In genomic region chr13:49625392-49626137, GRCh38 we compare ENCODE assay signal across 13 cellular contexts. TPM values are rescaled to one million over a fixed set of nuclear protein-coding genes. Genes with fewer than 3 reads are reported as not detected.
DNase-seq lines count a peak whose midpoint lies in the region; TF ChIP-seq lines count a peak whose summit lies in the region.
"Had no signal": no experiment of that assay in that cellular context is flagged by ENCODE, and none has a peak within 500 bp of the region (broad histone marks: within the 10 kb centered on the region; RNA-seq: fewer than 3 reads in every experiment).

No MANE protein-coding gene starts in this region.

- no peaks in the 10 kb centered on the region for H3F3A ChIP-seq in neural progenitor cell (ENCODE audit: low read depth)

- H3K27ac ChIP-seq in BLaER1 (peak overlapping the region; percentile 35; the same call in 1 of the 2 replicates), Peyer's patch (peak overlapping the region in 3 of 4 donors; percentile 34 to 73 (median 51)), neural progenitor cell (no peak overlapping the region)
- H3K27ac ChIP-seq: esophagus muscularis mucosa, RWPE1 had no signal

- H3K4me2 ChIP-seq in BLaER1 = no peak overlapping the region
- no peak overlapping the region for H3K4me2 ChIP-seq in neural progenitor cell

- H3K4me3 Mint-ChIP-seq in neural progenitor cell = no peak overlapping the region

- H3K79me2 ChIP-seq in neural progenitor cell (ENCODE audit: low read depth) = no peaks in the 10 kb centered on the region

- no peaks in the 10 kb centered on the region for H3K36me3 Mint-ChIP-seq in neural progenitor cell

- peaks cover 9% of the 10 kb centered on the region for H3K27me3 Mint-ChIP-seq in neural progenitor cell (ENCODE audit: insufficient read depth, low read depth)

- H3K27ac Mint-ChIP-seq in neural progenitor cell = peak overlapping the region; percentile 48

- intact Hi-C loops in cardiac septum (cut with DNase I) = no loop called here

- H3K9me3 ChIP-seq in BLaER1 (peaks cover 9% of the 10 kb centered on the region), Peyer's patch (no peaks in the 10 kb centered on the region), neural progenitor cell (ENCODE audit: low read depth) (no peaks in the 10 kb centered on the region)
- H3K9me3 ChIP-seq: esophagus muscularis mucosa had no signal

- H3K9me3 Mint-ChIP-seq in neural progenitor cell = no peaks in the 10 kb centered on the region

- no peak for TF ChIP-seq POLR2A in Peyer's patch (IDR thresholded peaks at IDR 0.05)

- DNase-seq in Peyer's patch (peak in 2 of 3 donors; percentile 83 to 90), cardiac septum (ENCODE audit: low spot score) (peak; percentile 78), neural progenitor cell (ENCODE audit: low spot score) (no peak), GM13977 (ENCODE audit: low spot score) (no peak), NCI-H446 (lab: John Stamatoyannopoulos, UW) (no peak), NCI-H524 (lab: John Stamatoyannopoulos, UW) (no peak)
- no peak for DNase-seq in activated naive CD4-positive, alpha-beta T cell (lab: John Stamatoyannopoulos, UW)
- DNase-seq: activated T-cell treated with anti-CD3 and anti-CD28 coated beads for 4 hours, islet precursor cell, NCI-H187 treated with DMSO at 0.1 percent for 48 hours had no signal

- peaks cover 27% of the 10 kb centered on the region for H3K4me1 ChIP-seq in BLaER1
- H3K4me1 ChIP-seq in Peyer's patch = no peaks in the 10 kb centered on the region
- peaks cover 5% of the 10 kb centered on the region for H3K4me1 ChIP-seq in neural progenitor cell

- H4K20me1 ChIP-seq in BLaER1 (no peaks in the 10 kb centered on the region), neural progenitor cell (ENCODE audit: low read depth) (no peaks in the 10 kb centered on the region)

- no peak overlapping the region for H2AFZ ChIP-seq in neural progenitor cell (replicated peaks)

- H3K27me3 ChIP-seq in BLaER1 (no peaks in the 10 kb centered on the region), Peyer's patch (no peaks in the 10 kb centered on the region), neural progenitor cell (no peaks in the 10 kb centered on the region)
- H3K27me3 ChIP-seq: esophagus muscularis mucosa had no signal

- H3K4me1 Mint-ChIP-seq in neural progenitor cell = peaks cover 13% of the 10 kb centered on the region

- H3K36me3 ChIP-seq in BLaER1 (peaks cover 10% of the 10 kb centered on the region), Peyer's patch (no peaks in the 10 kb centered on the region), neural progenitor cell (no peaks in the 10 kb centered on the region)
- H3K36me3 ChIP-seq: esophagus muscularis mucosa had no signal

- H3K9ac ChIP-seq in BLaER1 (no peak overlapping the region), neural progenitor cell (no peak overlapping the region)

- in situ Hi-C loops in GM13977 (cut with MboI; ENCODE audit: low pct_unique_long_range_greater_than_20kb, low sequenced_read_pairs, unreplicated experiment) = no loop called here

- H3K4me3 ChIP-seq in BLaER1 (no peak overlapping the region), Peyer's patch (no peak overlapping the region), neural progenitor cell (no peak overlapping the region)
- H3K4me3 ChIP-seq: esophagus muscularis mucosa had no signal

- peak in 1 of 6 experiments; percentile 16 for TF ChIP-seq CTCF in Peyer's patch (IDR thresholded peaks at IDR 0.05)
- TF ChIP-seq CTCF in neural progenitor cell (IDR thresholded peaks at IDR 0.05) = no peak
- no peak for TF ChIP-seq CTCF in GM13977 (IDR thresholded peaks at IDR 0.05; ENCODE audit: extremely low read depth, insufficient read depth, missing control alignments)

RNA-seq across cellular contexts. Expression of gene ARL11, which starts 2.7 kb away (rescaled TPM):
- total RNA-seq in Peyer's patch (1 to 10 TPM; 1.2 to 5.0 (median 3.6) TPM), cardiac septum (0.27 TPM), neural progenitor cell (ENCODE audit: low replicate concordance) (0.06 and 0.12 TPM in 2 replicates)

RNA-seq across cellular contexts. Expression of gene RCBTB1, which starts 40.2 kb away (rescaled TPM):
- total RNA-seq in Peyer's patch (10 to 100 TPM in 1 of 4 donors, 1 to 10 TPM in 3; 5.6 to 10.7 (median 8.1) TPM), cardiac septum (15.9 TPM), neural progenitor cell (ENCODE audit: low replicate concordance) (34.4 and 54.2 TPM in 2 replicates)

Comparison
In these comparisons a context has a peak if more than half of its experiments do, and no peak if none do; other contexts are left out.
1. DNase-seq: peak in Peyer's patch (2 of 3) and cardiac septum (single experiment); none in neural progenitor cell (single experiment), GM13977 (single experiment), NCI-H446 (0 of 2), NCI-H524 (0 of 2) and activated naive CD4-positive, alpha-beta T cell (0 of 4).